Comparison of ENCODE assay signal across 8 cellular contexts in genomic region chr6:149233056-149233715, GRCh38.
DNase-seq lines count a peak whose midpoint lies in the region; ATAC-seq and TF ChIP-seq lines count a peak whose summit lies in the region.

No MANE protein-coding gene starts in this region.

- ATAC-seq in GM18505 (IDR thresholded peaks at IDR 0.05; ENCODE audit: unreplicated experiment) (no peak), HG02642 (IDR thresholded peaks at IDR 0.05; ENCODE audit: poor library complexity, unreplicated experiment) (no peak), HG03280 (IDR thresholded peaks at IDR 0.05; ENCODE audit: unreplicated experiment) (no peak)

- H3K4me1 Mint-ChIP-seq in activated T-helper 2 cell treated with anti-CD3 and anti-CD28 coated beads, Interferon-gamma antibody, Interleukin-2, Interleukin-4, amounts not matched to agents 10 μg/mL and 5 μg/mL and 100 μg/mL, durations not matched to agents 14 hours and 24 hours and 36 hours (ENCODE audit: low read depth): peaks cover 58% of the 10 kb centered on the region
- peaks cover 59% of the 10 kb centered on the region for H3K4me1 Mint-ChIP-seq in type B pancreatic cell (ENCODE audit: unreplicated experiment)

- H3K4me3 Mint-ChIP-seq in activated T-helper 2 cell treated with anti-CD3 and anti-CD28 coated beads, Interferon-gamma antibody, Interleukin-2, Interleukin-4, amounts not matched to agents 10 μg/mL and 5 μg/mL and 100 μg/mL, durations not matched to agents 14 hours and 24 hours and 36 hours (ENCODE audit: low read depth): peak overlapping the region; percentile 69
- H3K4me3 Mint-ChIP-seq in type B pancreatic cell: peak overlapping the region; percentile 23

- in situ Hi-C loops in Caki2 (cut with HindIII; ENCODE audit: low pct_unique_long_range_greater_than_20kb, low sequenced_read_pairs): no loop called here

- TF ChIP-seq CTCF in type B pancreatic cell (conservative IDR thresholded peaks at IDR 0.05): no peak

- no peak for TF ChIP-seq POLR2A in GM18505 (IDR thresholded peaks at IDR 0.05; ENCODE audit: borderline replicate concordance, extremely low read depth, insufficient read depth, insufficient read length)

- DNase-seq in Caki2 (ENCODE audit: low read depth) (peak; percentile 94), NCI-H460 (ENCODE audit: extremely low read depth, low read depth) (peak; percentile 42), iPS-NIHi7 (ENCODE audit: extremely low spot score) (peak; percentile 55), type B pancreatic cell (ENCODE audit: extremely low spot score, unreplicated experiment) (no peak)
- DNase-seq in activated T-helper 2 cell treated with anti-CD3 and anti-CD28 coated beads, Interferon-gamma antibody, Interleukin-2, Interleukin-4, amounts not matched to agents 10 μg/mL and 5 μg/mL and 100 μg/mL, durations not matched to agents 14 hours and 24 hours and 36 hours (ENCODE audit: low spot score): peak; percentile 65

- peaks cover 34% of the 10 kb centered on the region for H3K36me3 Mint-ChIP-seq in activated T-helper 2 cell treated with anti-CD3 and anti-CD28 coated beads, Interferon-gamma antibody, Interleukin-2, Interleukin-4, amounts not matched to agents 10 μg/mL and 5 μg/mL and 100 μg/mL, durations not matched to agents 14 hours and 24 hours and 36 hours (ENCODE audit: low read depth)
- peaks cover under 1% of the 10 kb centered on the region for H3K36me3 Mint-ChIP-seq in type B pancreatic cell

- H3K27me3 Mint-ChIP-seq in activated T-helper 2 cell treated with anti-CD3 and anti-CD28 coated beads, Interferon-gamma antibody, Interleukin-2, Interleukin-4, amounts not matched to agents 10 μg/mL and 5 μg/mL and 100 μg/mL, durations not matched to agents 14 hours and 24 hours and 36 hours (ENCODE audit: low read depth): no peaks in the 10 kb centered on the region
- H3K27me3 Mint-ChIP-seq in type B pancreatic cell: peaks cover 6% of the 10 kb centered on the region

- peaks cover 14% of the 10 kb centered on the region for H3K9me3 Mint-ChIP-seq in activated T-helper 2 cell treated with anti-CD3 and anti-CD28 coated beads, Interferon-gamma antibody, Interleukin-2, Interleukin-4, amounts not matched to agents 10 μg/mL and 5 μg/mL and 100 μg/mL, durations not matched to agents 14 hours and 24 hours and 36 hours
- H3K9me3 Mint-ChIP-seq in type B pancreatic cell: peaks cover 7% of the 10 kb centered on the region

- intact Hi-C loops in activated T-helper 2 cell treated with anti-CD3 and anti-CD28 coated beads, Interferon-gamma antibody, Interleukin-2, Interleukin-4, amounts not matched to agents 10 μg/mL and 5 μg/mL and 100 μg/mL, durations not matched to agents 14 hours and 24 hours and 36 hours (cut with micrococcal nuclease): loop anchor here (1.0 to 5.0 kb wide), 5 partner anchors 15 to 284 kb away; no protein-coding TSS in a partner anchor

- H3K27ac Mint-ChIP-seq in activated T-helper 2 cell treated with anti-CD3 and anti-CD28 coated beads, Interferon-gamma antibody, Interleukin-2, Interleukin-4, amounts not matched to agents 10 μg/mL and 5 μg/mL and 100 μg/mL, durations not matched to agents 14 hours and 24 hours and 36 hours: peak overlapping the region; percentile 99
- peak overlapping the region; percentile 48 for H3K27ac Mint-ChIP-seq in type B pancreatic cell
